8 cellular contexts compared by ENCODE assay signal in the genomic region with DNA sequence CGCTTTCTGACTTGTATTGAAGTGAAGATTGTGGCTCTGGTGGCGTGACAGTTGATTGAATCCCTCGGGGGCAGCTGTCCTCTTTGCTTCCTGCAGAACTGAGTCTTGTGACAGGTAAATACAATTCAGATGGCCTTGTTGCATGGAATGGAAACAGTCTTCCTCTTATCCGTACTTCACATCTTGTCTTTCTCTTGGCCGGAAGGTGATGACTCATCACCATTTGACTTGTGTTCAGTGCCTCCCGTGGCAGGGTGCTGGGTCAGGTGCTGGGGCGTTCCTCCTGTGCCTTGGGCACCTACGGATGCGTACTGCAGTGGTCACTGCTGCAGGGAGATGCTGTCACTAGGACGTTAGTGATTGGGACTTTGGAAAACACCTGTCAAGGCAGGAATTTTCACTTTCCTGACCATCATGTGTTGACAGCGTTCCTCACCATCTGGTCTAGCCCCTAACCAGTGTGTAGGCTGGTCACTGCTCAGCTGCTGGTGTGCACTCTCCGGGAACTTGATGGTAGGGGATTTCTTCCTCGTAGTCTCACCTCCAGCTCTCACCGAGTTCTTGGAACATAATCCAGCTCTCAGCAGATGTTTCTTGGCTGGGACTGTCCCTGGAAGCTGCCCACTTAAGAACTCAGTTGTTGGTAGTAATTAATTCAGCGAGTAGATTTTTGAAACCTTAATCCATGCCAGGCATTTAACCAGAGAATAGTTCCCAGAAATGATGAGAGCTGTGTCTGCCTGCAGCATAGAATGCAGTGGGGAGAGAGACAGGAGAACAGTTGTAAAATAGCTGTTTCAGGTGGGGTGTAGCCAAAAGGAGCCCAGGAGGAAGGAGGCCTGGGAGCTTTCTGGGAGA.
DNase-seq lines count a peak whose midpoint lies in the region; ATAC-seq and TF ChIP-seq lines count a peak whose summit lies in the region.

No MANE protein-coding gene starts in this region.

- peak; percentile 82 to 85 for ATAC-seq in activated CD4-positive, CD25-positive, alpha-beta regulatory T cell treated with anti-CD3 and anti-CD28 coated beads, Interleukin-2, amount 50 U/mL, for 24 hours
- no peak for ATAC-seq in HG03097 (IDR thresholded peaks at IDR 0.05; ENCODE audit: low FRiP score, unreplicated experiment)

- TF ChIP-seq CTCF in nephron (IDR thresholded peaks at IDR 0.05; ENCODE audit: unreplicated experiment in 3 of 3): no peak

- H3K36me3 Mint-ChIP-seq in dendritic cell treated with granulocyte-macrophage colony-stimulating factor and Interleukin-4, amounts not matched to agents 40 ng/mL and 50 ng/mL, for 4 days (ENCODE audit: low read depth): peaks cover 78% of the 10 kb centered on the region
- no peaks in the 10 kb centered on the region for H3K36me3 Mint-ChIP-seq in nephron (ENCODE audit: low read depth)

- peak overlapping the region; percentile 60 for H3K4me3 Mint-ChIP-seq in dendritic cell treated with granulocyte-macrophage colony-stimulating factor and Interleukin-4, amounts not matched to agents 40 ng/mL and 50 ng/mL, for 4 days
- H3K4me3 Mint-ChIP-seq in nephron: peak overlapping the region in 2 of 3 experiments; percentile 2 to 50

- DNase-seq in NOMO-1 (lab: John Stamatoyannopoulos, UW; ENCODE audit: unreplicated experiment in 2 of 2): peak; percentile 14 to 24
- no peak for DNase-seq in NOMO-1 treated with dmso at 0.1 percent for 144 hours (lab: John Stamatoyannopoulos, UW; ENCODE audit: unreplicated experiment)
- DNase-seq in amniotic stem cell (lab: John Stamatoyannopoulos, UW): no peak
- no peak for DNase-seq in cerebellar cortex (ENCODE audit: low spot score)

- peaks cover 86% of the 10 kb centered on the region for H3K4me1 Mint-ChIP-seq in dendritic cell treated with granulocyte-macrophage colony-stimulating factor and Interleukin-4, amounts not matched to agents 40 ng/mL and 50 ng/mL, for 4 days (ENCODE audit: low read depth)
- peaks cover 42% of the 10 kb centered on the region for H3K4me1 Mint-ChIP-seq in nephron

- H3K27me3 Mint-ChIP-seq in dendritic cell treated with granulocyte-macrophage colony-stimulating factor and Interleukin-4, amounts not matched to agents 40 ng/mL and 50 ng/mL, for 4 days: no peaks in the 10 kb centered on the region
- H3K27me3 Mint-ChIP-seq in nephron (ENCODE audit: low read depth): no peaks in the 10 kb centered on the region

- peak overlapping the region; percentile 94 for H3K27ac Mint-ChIP-seq in dendritic cell treated with granulocyte-macrophage colony-stimulating factor and Interleukin-4, amounts not matched to agents 40 ng/mL and 50 ng/mL, for 4 days
- H3K27ac Mint-ChIP-seq in nephron: peak overlapping the region; percentile 90 to 99 (median 94)

- intact Hi-C loops in dendritic cell treated with granulocyte-macrophage colony-stimulating factor and Interleukin-4, amounts not matched to agents 40 ng/mL and 50 ng/mL, for 4 days (cut with micrococcal nuclease): loop anchor here (1.0 kb wide), 1 partner anchor 8 kb away; a partner anchor contains a TSS

- no peaks in the 10 kb centered on the region for H3K9me3 Mint-ChIP-seq in dendritic cell treated with granulocyte-macrophage colony-stimulating factor and Interleukin-4, amounts not matched to agents 40 ng/mL and 50 ng/mL, for 4 days
- no peaks in the 10 kb centered on the region for H3K9me3 Mint-ChIP-seq in nephron

Comparison
In these comparisons a context has a peak if more than half of its experiments do, and no peak if none do; other contexts are left out.
1. DNase-seq: peak in NOMO-1 (2 of 2); none in NOMO-1 treated with dmso at 0.1 percent for 144 hours (single experiment), amniotic stem cell (single experiment) and cerebellar cortex (single experiment).